Comparison of ENCODE assay signal across 1 cellular context in the genomic region with DNA sequence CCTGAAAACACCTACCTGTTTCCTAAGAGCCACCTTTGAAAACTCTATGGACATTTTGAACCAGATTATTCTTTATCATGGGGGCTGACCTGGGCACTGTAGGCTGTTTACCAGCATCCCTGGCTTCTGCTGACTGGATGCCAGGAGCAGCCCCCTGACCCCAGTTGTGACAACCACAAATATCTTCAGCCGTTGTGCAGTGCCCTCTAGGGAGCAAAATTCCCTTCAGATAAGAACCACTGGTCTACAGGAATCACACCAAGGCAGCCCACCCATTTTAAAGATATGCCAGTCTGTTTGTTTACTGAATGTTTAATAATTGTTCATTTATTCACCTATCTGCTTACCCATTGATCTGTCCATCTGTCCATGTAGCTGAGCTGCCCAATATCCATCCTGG.
TF ChIP-seq lines count a peak whose summit lies in the region.

No MANE protein-coding gene starts in this region.

TF ChIP-seq in HCT116, 20 proteins besides CTCF, POLR2A, EP300 and RAD21:
- TF ChIP-seq, protein P1, sequence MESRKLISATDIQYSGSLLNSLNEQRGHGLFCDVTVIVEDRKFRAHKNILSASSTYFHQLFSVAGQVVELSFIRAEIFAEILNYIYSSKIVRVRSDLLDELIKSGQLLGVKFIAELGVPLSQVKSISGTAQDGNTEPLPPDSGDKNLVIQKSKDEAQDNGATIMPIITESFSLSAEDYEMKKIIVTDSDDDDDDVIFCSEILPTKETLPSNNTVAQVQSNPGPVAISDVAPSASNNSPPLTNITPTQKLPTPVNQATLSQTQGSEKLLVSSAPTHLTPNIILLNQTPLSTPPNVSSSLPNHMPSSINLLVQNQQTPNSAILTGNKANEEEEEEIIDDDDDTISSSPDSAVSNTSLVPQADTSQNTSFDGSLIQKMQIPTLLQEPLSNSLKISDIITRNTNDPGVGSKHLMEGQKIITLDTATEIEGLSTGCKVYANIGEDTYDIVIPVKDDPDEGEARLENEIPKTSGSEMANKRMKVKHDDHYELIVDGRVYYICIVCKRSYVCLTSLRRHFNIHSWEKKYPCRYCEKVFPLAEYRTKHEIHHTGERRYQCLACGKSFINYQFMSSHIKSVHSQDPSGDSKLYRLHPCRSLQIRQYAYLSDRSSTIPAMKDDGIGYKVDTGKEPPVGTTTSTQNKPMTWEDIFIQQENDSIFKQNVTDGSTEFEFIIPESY (IDR thresholded peaks at IDR 0.05; ENCODE audit: extremely low read depth, insufficient replicate concordance, low read length): no peak
- TF ChIP-seq, protein P2, sequence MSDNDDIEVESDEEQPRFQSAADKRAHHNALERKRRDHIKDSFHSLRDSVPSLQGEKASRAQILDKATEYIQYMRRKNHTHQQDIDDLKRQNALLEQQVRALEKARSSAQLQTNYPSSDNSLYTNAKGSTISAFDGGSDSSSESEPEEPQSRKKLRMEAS (IDR thresholded peaks at IDR 0.05): no peak
- TF ChIP-seq SIN3A (IDR thresholded peaks at IDR 0.05; ENCODE audit: low read depth): no peak
- TF ChIP-seq, protein P3, sequence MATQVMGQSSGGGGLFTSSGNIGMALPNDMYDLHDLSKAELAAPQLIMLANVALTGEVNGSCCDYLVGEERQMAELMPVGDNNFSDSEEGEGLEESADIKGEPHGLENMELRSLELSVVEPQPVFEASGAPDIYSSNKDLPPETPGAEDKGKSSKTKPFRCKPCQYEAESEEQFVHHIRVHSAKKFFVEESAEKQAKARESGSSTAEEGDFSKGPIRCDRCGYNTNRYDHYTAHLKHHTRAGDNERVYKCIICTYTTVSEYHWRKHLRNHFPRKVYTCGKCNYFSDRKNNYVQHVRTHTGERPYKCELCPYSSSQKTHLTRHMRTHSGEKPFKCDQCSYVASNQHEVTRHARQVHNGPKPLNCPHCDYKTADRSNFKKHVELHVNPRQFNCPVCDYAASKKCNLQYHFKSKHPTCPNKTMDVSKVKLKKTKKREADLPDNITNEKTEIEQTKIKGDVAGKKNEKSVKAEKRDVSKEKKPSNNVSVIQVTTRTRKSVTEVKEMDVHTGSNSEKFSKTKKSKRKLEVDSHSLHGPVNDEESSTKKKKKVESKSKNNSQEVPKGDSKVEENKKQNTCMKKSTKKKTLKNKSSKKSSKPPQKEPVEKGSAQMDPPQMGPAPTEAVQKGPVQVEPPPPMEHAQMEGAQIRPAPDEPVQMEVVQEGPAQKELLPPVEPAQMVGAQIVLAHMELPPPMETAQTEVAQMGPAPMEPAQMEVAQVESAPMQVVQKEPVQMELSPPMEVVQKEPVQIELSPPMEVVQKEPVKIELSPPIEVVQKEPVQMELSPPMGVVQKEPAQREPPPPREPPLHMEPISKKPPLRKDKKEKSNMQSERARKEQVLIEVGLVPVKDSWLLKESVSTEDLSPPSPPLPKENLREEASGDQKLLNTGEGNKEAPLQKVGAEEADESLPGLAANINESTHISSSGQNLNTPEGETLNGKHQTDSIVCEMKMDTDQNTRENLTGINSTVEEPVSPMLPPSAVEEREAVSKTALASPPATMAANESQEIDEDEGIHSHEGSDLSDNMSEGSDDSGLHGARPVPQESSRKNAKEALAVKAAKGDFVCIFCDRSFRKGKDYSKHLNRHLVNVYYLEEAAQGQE (IDR thresholded peaks at IDR 0.05; ENCODE audit: low read depth): no peak
- TF ChIP-seq, protein P4, sequence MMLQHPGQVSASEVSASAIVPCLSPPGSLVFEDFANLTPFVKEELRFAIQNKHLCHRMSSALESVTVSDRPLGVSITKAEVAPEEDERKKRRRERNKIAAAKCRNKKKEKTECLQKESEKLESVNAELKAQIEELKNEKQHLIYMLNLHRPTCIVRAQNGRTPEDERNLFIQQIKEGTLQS (IDR thresholded peaks at IDR 0.05): no peak
